31 cellular contexts compared by ENCODE assay signal in genomic region chr6:49653942-49654341, GRCh38. TPM values are rescaled to one million over a fixed set of nuclear protein-coding genes. Genes with fewer than 3 reads are reported as not detected.
"Had no signal": no experiment of that assay in that cellular context is flagged by ENCODE, and none has a peak within 500 bp of the region (broad histone marks: within the 10 kb centered on the region; RNA-seq: fewer than 3 reads in every experiment).

No MANE protein-coding gene starts in this region.

- H3K9ac ChIP-seq: neural progenitor cell, parathyroid adenoma had no signal

- ATAC-seq: naive thymus-derived CD4-positive, alpha-beta T cell; natural killer cell; psoas muscle; right cardiac atrium; sciatic nerve; stimulated activated memory B cell treated with anti-CD40 and anti-IgM and Interleukin-4, amounts not matched to agents 10 μg/mL and 1 μg/mL and 100 μg/mL, for 72 hours; stimulated activated naive CD8-positive, alpha-beta T cell treated with anti-CD3 and anti-CD28 coated beads, Interleukin-15, amount 100 ng/mL, for 72 hours; stimulated activated naive CD8-positive, alpha-beta T cell treated with anti-CD3 and anti-CD28 coated beads, Interleukin-15, Interleukin-2, amounts not matched to agents 100 U/mL and 50 U/mL, for 24 hours; upper lobe of right lung had no signal

- H2AFZ ChIP-seq: neural progenitor cell, parathyroid adenoma had no signal

- H3K4me2 ChIP-seq: neural progenitor cell had no signal

- H3K4me1 ChIP-seq: neural progenitor cell, parathyroid adenoma, psoas muscle, suprapubic skin, testis, tibial artery, transverse colon, upper lobe of right lung, vagina had no signal

- H3K27ac ChIP-seq: neural progenitor cell, ovary, parathyroid adenoma, psoas muscle, skin epidermis, suprapubic skin, testis, tibial artery, transverse colon, upper lobe of right lung, vagina had no signal

- H3K4me3 ChIP-seq: neural progenitor cell, ovary, psoas muscle, skin epidermis, suprapubic skin, testis, tibial artery, transverse colon, upper lobe of right lung, vagina had no signal

- H3K9me3 ChIP-seq: ovary, psoas muscle, suprapubic skin, testis, tibial artery, transverse colon, upper lobe of right lung, vagina had no signal

- H3K79me2 ChIP-seq: parathyroid adenoma had no signal

- DNase-seq: naive thymus-derived CD4-positive, alpha-beta T cell; natural killer cell; occipital lobe; ovary; posterior cingulate gyrus; psoas muscle; right cardiac atrium; stimulated activated CD4-positive, alpha-beta T cell treated with anti-CD3 and anti-CD28 coated beads, Interleukin-15, amount 100 ng/mL, for 24 hours; stimulated activated CD4-positive, alpha-beta T cell treated with anti-CD3 and anti-CD28 coated beads, Interleukin-2, amount 100 ng/mL, for 24 hours; stimulated activated CD4-positive, alpha-beta T cell treated with anti-CD3 and anti-CD28 coated beads, Interleukin-2, amount 100 ng/mL, for 48 hours; stimulated activated CD4-positive, alpha-beta T cell treated with anti-CD3 and anti-CD28 coated beads, Interleukin-4, amount 100 ng/mL, for 24 hours; stimulated activated naive CD4-positive, alpha-beta T cell; stimulated activated naive CD8-positive, alpha-beta T cell treated with anti-CD3 and anti-CD28 coated beads, Interleukin-15, amount 100 ng/mL, for 72 hours; stimulated activated naive CD8-positive, alpha-beta T cell treated with anti-CD3 and anti-CD28 coated beads, Interleukin-15, Interleukin-2, amounts not matched to agents 100 U/mL and 50 U/mL, for 24 hours; substantia nigra; testis; tibial artery; transverse colon; upper lobe of right lung had no signal

- H3K36me3 ChIP-seq: neural progenitor cell, ovary, suprapubic skin, tibial artery, transverse colon, upper lobe of right lung, vagina had no signal

- H3K27me3 ChIP-seq: neural progenitor cell, ovary, suprapubic skin, testis, tibial artery, transverse colon, upper lobe of right lung, vagina had no signal

RNA-seq across cellular contexts. Expression of gene RHAG, which starts 17.3 kb away (rescaled TPM):
- total RNA-seq: naive thymus-derived CD4-positive, alpha-beta T cell; natural killer cell; occipital lobe; osteoblast; progenitor cell of endocrine pancreas; psoas muscle; renal cortical epithelial cell; testis; upper lobe of right lung had no signal
- polyA plus RNA-seq: naive thymus-derived CD4-positive, alpha-beta T cell; neural cell; ovary had no signal

RNA-seq across cellular contexts. Expression of gene CRISP2, which starts 59.4 kb away (rescaled TPM):
- total RNA-seq: naive thymus-derived CD4-positive, alpha-beta T cell; natural killer cell; occipital lobe; osteoblast; progenitor cell of endocrine pancreas; psoas muscle; right cardiac atrium; sciatic nerve; transverse colon; upper lobe of right lung; urinary bladder; vagina had no signal
- polyA plus RNA-seq: naive thymus-derived CD4-positive, alpha-beta T cell; neural cell; psoas muscle; right cardiac atrium; urinary bladder had no signal
